In genomic region chr16:5117300-5118087, GRCh38 we compare ENCODE assay signal across 8 cellular contexts. TPM values are rescaled to one million over a fixed set of nuclear protein-coding genes. Genes with fewer than 3 reads are reported as not detected.
DNase-seq lines count a peak whose midpoint lies in the region; ATAC-seq and TF ChIP-seq lines count a peak whose summit lies in the region.
"Not testable (repeated sequence)": the region's sequence is repeated elsewhere in the genome, so short reads cannot be mapped to it uniquely, and the experiment has no call there.

No MANE protein-coding gene starts in this region.

- intact Hi-C loops in heart left ventricle (cut with DNase I); psoas muscle (cut with DNase I); vagina (cut with DNase I): not testable (repeated sequence)

- H3K4me3 ChIP-seq in astrocyte of the spinal cord (ENCODE audit: low read depth, low read length): not testable (repeated sequence)
- H3K4me3 ChIP-seq in heart left ventricle (peak overlapping the region in 8 of 12 donors; percentile 17 to 41 (median 32)), psoas muscle (peak overlapping the region; percentile 28), vagina (peak overlapping the region; percentile 7)

- not testable (repeated sequence) for TF ChIP-seq POLR2A in heart left ventricle (IDR thresholded peaks at IDR 0.05); vagina (IDR thresholded peaks at IDR 0.05)

- not testable (repeated sequence) for H3K27me3 ChIP-seq in heart left ventricle, vagina
- H3K27me3 ChIP-seq in psoas muscle (ENCODE audit: insufficient read depth in 3 of 3, low read length in 2 of 3): peaks cover 0 to 15% (median 2%) of the 10 kb centered on the region in 3 donors

- in situ Hi-C loops in astrocyte of the spinal cord (cut with HindIII; ENCODE audit: low sequenced_read_pairs): not testable (repeated sequence)

- WGBS in heart left ventricle, 4 donors: 14 to 18% (median 15%) methylated on average over 19 to 20 of the region's 20 CpGs
- WGBS in psoas muscle, 3 donors: 14 to 17% (median 15%) methylated on average over 20 of the region's 20 CpGs

- not testable (repeated sequence) for ATAC-seq in heart left ventricle, psoas muscle

- not testable (repeated sequence) for H3K36me3 ChIP-seq in heart left ventricle; psoas muscle (ENCODE audit: insufficient read depth in 1 of 2, low read depth in 1 of 2); vagina

- peak; percentile 84 for DNase-seq in DMS79 treated with DMSO at 0.1 percent for 48 hours (lab: John Stamatoyannopoulos, UW)
- DNase-seq in NCI-H1105 (lab: John Stamatoyannopoulos, UW): peak; percentile 61
- peak; percentile 20 for DNase-seq in NCI-H748 treated with DMSO at 0.1 percent for 48 hours (lab: John Stamatoyannopoulos, UW)
- peak; percentile 58 for DNase-seq in activated CD4-positive, alpha-beta T cell treated with anti-CD3 and anti-CD28 coated beads, Interleukin-2, amount 50 U/mL, for 1 hour
- DNase-seq in astrocyte of the spinal cord (ENCODE audit: low read depth, low spot score): peak; percentile 0
- DNase-seq in heart left ventricle: peak; percentile 24 to 69 (median 50)
- peak; percentile 50 to 76 for DNase-seq in psoas muscle
- DNase-seq in vagina (ENCODE audit: extremely low spot score in 2 of 2): not testable (repeated sequence)

- H3K27ac ChIP-seq in heart left ventricle, psoas muscle, vagina: not testable (repeated sequence)

- not testable (repeated sequence) for H3K9me3 ChIP-seq in heart left ventricle, psoas muscle, vagina

- not testable (repeated sequence) for H3K4me1 ChIP-seq in heart left ventricle, psoas muscle
- peaks cover 12% of the 10 kb centered on the region for H3K4me1 ChIP-seq in vagina

- TF ChIP-seq CTCF in astrocyte of the spinal cord (IDR thresholded peaks at IDR 0.05; ENCODE audit: low read depth, low read length); heart left ventricle (IDR thresholded peaks at IDR 0.05); psoas muscle (IDR thresholded peaks at IDR 0.05); vagina (IDR thresholded peaks at IDR 0.05): not testable (repeated sequence)

RNA-seq across cellular contexts. Expression of gene EEF2KMT, which starts 19.9 kb away (rescaled TPM):
- 10 to 100 TPM in 1 of 9 donors, 1 to 10 TPM in 8; 6.2 to 10.8 (median 7.2) TPM for total RNA-seq in heart left ventricle
- 10 to 100 TPM in 1 of 2 donors, 1 to 10 TPM in 1; 3.2 to 11.6 TPM for polyA plus RNA-seq in heart left ventricle
- total RNA-seq in psoas muscle: 10 to 100 TPM in 3 of 4 donors, 1 to 10 TPM in 1; 9.9 to 15.0 (median 10.8) TPM
- 10 to 100 TPM in 2 of 3 donors, 1 to 10 TPM in 1; 8.2 to 22.2 (median 12.8) TPM for polyA plus RNA-seq in psoas muscle
- total RNA-seq in vagina: 15.7 TPM

RNA-seq across cellular contexts. Expression of gene ALG1, which starts 45.9 kb away (rescaled TPM):
- total RNA-seq in heart left ventricle (10 to 100 TPM in 3 of 9 donors, 1 to 10 TPM in 6; 6.5 to 17.1 (median 9.7) TPM), psoas muscle (1 to 10 TPM; 4.9 to 9.3 (median 6.4) TPM), vagina (22.8 TPM)
- polyA plus RNA-seq in heart left ventricle (10 to 100 TPM in 1 of 2 donors, 1 to 10 TPM in 1; 6.0 to 15.3 TPM), psoas muscle (10 to 100 TPM in 2 of 3 donors, 1 to 10 TPM in 1; 7.3 to 13.1 (median 11.2) TPM)

RNA-seq across cellular contexts. Expression of gene C16orf89, which starts 51.7 kb away (rescaled TPM):
- total RNA-seq in heart left ventricle (10 to 100 TPM in 4 of 9 donors, 1 to 10 TPM in 5; 1.5 to 38.4 (median 6.9) TPM), psoas muscle (1 to 10 TPM in 3 of 4 donors, not detected in 1; 1.2 to 9.3 (median 1.3) TPM), vagina (4.4 TPM)
- polyA plus RNA-seq in heart left ventricle (1 to 10 TPM in 1 of 2 donors, under 1 TPM in 1; 0.26 to 4.2 TPM), psoas muscle (under 1 TPM; 0.29 to 0.62 (median 0.57) TPM)
